ENCODE assay signal across 8 cellular contexts in genomic region chr7:35694784-35695627, GRCh38. TPM values are rescaled to one million over a fixed set of nuclear protein-coding genes. Genes with fewer than 3 reads are reported as not detected.
DNase-seq lines count a peak whose midpoint lies in the region; ATAC-seq and TF ChIP-seq lines count a peak whose summit lies in the region.

A gene with protein sequence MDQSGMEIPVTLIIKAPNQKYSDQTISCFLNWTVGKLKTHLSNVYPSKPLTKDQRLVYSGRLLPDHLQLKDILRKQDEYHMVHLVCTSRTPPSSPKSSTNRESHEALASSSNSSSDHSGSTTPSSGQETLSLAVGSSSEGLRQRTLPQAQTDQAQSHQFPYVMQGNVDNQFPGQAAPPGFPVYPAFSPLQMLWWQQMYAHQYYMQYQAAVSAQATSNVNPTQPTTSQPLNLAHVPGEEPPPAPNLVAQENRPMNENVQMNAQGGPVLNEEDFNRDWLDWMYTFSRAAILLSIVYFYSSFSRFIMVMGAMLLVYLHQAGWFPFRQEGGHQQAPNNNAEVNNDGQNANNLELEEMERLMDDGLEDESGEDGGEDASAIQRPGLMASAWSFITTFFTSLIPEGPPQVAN (minus strand): TSS chr7:35695135. CDS start chr7:35694330, 805 bp downstream.

- peak; percentile 92 to 94 (median 92) for DNase-seq in CD4-positive, CD25-positive, alpha-beta regulatory T cell
- DNase-seq in NCI-H774 (lab: John Stamatoyannopoulos, UW) (peak; percentile 90), left lung (peak; percentile 97 to 99)
- DNase-seq in activated CD4-positive, alpha-beta T cell treated with anti-CD3 and anti-CD28 coated beads, Interleukin-2, amount 50 U/mL, for 4 hours = peak; percentile 87 to 88
- DNase-seq in stimulated activated CD4-positive, alpha-beta T cell treated with anti-CD3 and anti-CD28 coated beads, Interleukin-2, amount 100 ng/mL, for 4 hours (ENCODE audit: low read depth) = peak; percentile 87

- peak within 1 kb of the TSS; percentile 97 to 99 (median 97) for H3K27ac Mint-ChIP-seq in CD4-positive, CD25-positive, alpha-beta regulatory T cell
- H3K27ac Mint-ChIP-seq in dendritic cell treated with granulocyte-macrophage colony-stimulating factor and Interleukin-4, amounts not matched to agents 40 ng/mL and 50 ng/mL, for 4 days = peak within 1 kb of the TSS; percentile 99

- peak within 1 kb of the TSS; percentile 97 to 99 (median 98) for H3K4me3 Mint-ChIP-seq in CD4-positive, CD25-positive, alpha-beta regulatory T cell
- H3K4me3 Mint-ChIP-seq in dendritic cell treated with granulocyte-macrophage colony-stimulating factor and Interleukin-4, amounts not matched to agents 40 ng/mL and 50 ng/mL, for 4 days = peak within 1 kb of the TSS; percentile 98

- H3K27me3 ChIP-seq in CD4-positive, CD25-positive, alpha-beta regulatory T cell (ENCODE audit: control insufficient read depth, insufficient read depth, low read length) = no peaks in the 10 kb centered on the region
- no peaks in the 10 kb centered on the region for H3K27me3 ChIP-seq in left lung

- peaks cover 4% of the 10 kb centered on the region for H3K36me3 Mint-ChIP-seq in CD4-positive, CD25-positive, alpha-beta regulatory T cell
- peaks cover 57% of the 10 kb centered on the region for H3K36me3 Mint-ChIP-seq in dendritic cell treated with granulocyte-macrophage colony-stimulating factor and Interleukin-4, amounts not matched to agents 40 ng/mL and 50 ng/mL, for 4 days (ENCODE audit: low read depth)

- no peaks in the 10 kb centered on the region for H3K36me3 ChIP-seq in CD4-positive, CD25-positive, alpha-beta regulatory T cell (ENCODE audit: control insufficient read depth, insufficient read depth, low read length)
- no peaks in the 10 kb centered on the region for H3K36me3 ChIP-seq in left lung

- H3K9me3 Mint-ChIP-seq in CD4-positive, CD25-positive, alpha-beta regulatory T cell = no peaks in the 10 kb centered on the region
- H3K9me3 Mint-ChIP-seq in dendritic cell treated with granulocyte-macrophage colony-stimulating factor and Interleukin-4, amounts not matched to agents 40 ng/mL and 50 ng/mL, for 4 days = no peaks in the 10 kb centered on the region

- H3K4me1 ChIP-seq in CD4-positive, CD25-positive, alpha-beta regulatory T cell (ENCODE audit: control insufficient read depth, insufficient read depth, low read length, poor library complexity, severe bottlenecking) = peaks cover 46% of the 10 kb centered on the region
- H3K4me1 ChIP-seq in left lung = peaks cover 24 to 65% of the 10 kb centered on the region in 2 donors

- H3K4me1 Mint-ChIP-seq in CD4-positive, CD25-positive, alpha-beta regulatory T cell = peaks cover 30 to 48% (median 39%) of the 10 kb centered on the region in 4 donors
- peaks cover 42% of the 10 kb centered on the region for H3K4me1 Mint-ChIP-seq in dendritic cell treated with granulocyte-macrophage colony-stimulating factor and Interleukin-4, amounts not matched to agents 40 ng/mL and 50 ng/mL, for 4 days (ENCODE audit: low read depth)

- H3K4me3 ChIP-seq in CD4-positive, CD25-positive, alpha-beta regulatory T cell (ENCODE audit: low read depth, low read length) = peak within 1 kb of the TSS; percentile 99
- H3K4me3 ChIP-seq in left lung = peak within 1 kb of the TSS; percentile 85 to 88

- peak within 1 kb of the TSS; percentile 93 for H3K27ac ChIP-seq in CD4-positive, CD25-positive, alpha-beta regulatory T cell (ENCODE audit: insufficient read depth, low read length, poor library complexity, severe bottlenecking)
- H3K27ac ChIP-seq in left lung = peak within 1 kb of the TSS; percentile 97 to 100

- intact Hi-C loops in dendritic cell treated with granulocyte-macrophage colony-stimulating factor and Interleukin-4, amounts not matched to agents 40 ng/mL and 50 ng/mL, for 4 days (cut with micrococcal nuclease) = loop anchor here (1.0 to 5.0 kb wide), 2 partner anchors 37 to 105 kb away; no protein-coding TSS in a partner anchor
- intact Hi-C loops in left lung (cut with DNase I) = no loop called here

- no peaks in the 10 kb centered on the region for H3K27me3 Mint-ChIP-seq in CD4-positive, CD25-positive, alpha-beta regulatory T cell
- H3K27me3 Mint-ChIP-seq in dendritic cell treated with granulocyte-macrophage colony-stimulating factor and Interleukin-4, amounts not matched to agents 40 ng/mL and 50 ng/mL, for 4 days = no peaks in the 10 kb centered on the region

- H3K9me3 ChIP-seq in CD4-positive, CD25-positive, alpha-beta regulatory T cell (ENCODE audit: control insufficient read depth in 2 of 2, low read length in 2 of 2) = no peaks in the 10 kb centered on the region
- no peaks in the 10 kb centered on the region for H3K9me3 ChIP-seq in left lung

- peak; percentile 86 to 88 for ATAC-seq in CD4-positive, CD25-positive, alpha-beta regulatory T cell (ENCODE audit: low read depth in 2 of 2)
- ATAC-seq in GM19438 (IDR thresholded peaks at IDR 0.05; ENCODE audit: low read depth, unreplicated experiment) = peak; percentile 86
- peak; percentile 80 for ATAC-seq in HG03571 (IDR thresholded peaks at IDR 0.05; ENCODE audit: unreplicated experiment)
- ATAC-seq in left lung = peak; percentile 94

- no peak for TF ChIP-seq CTCF in left lung (IDR thresholded peaks at IDR 0.05)

RNA-seq across cellular contexts. Expression of the gene that starts here (rescaled TPM):
- 113 TPM for total RNA-seq in CD4-positive, CD25-positive, alpha-beta regulatory T cell
- polyA plus RNA-seq in CD4-positive, CD25-positive, alpha-beta regulatory T cell = 10 to 100 TPM; 75.2 to 81.3 (median 79.7) TPM
- total RNA-seq in left lung = 10 to 100 TPM; 31.3 to 31.6 TPM

Comparison
In these comparisons a context has a peak if more than half of its experiments do, and no peak if none do; other contexts are left out.
1. Peak in every context shown above with its lines: DNase-seq, ATAC-seq, H3K4me3 ChIP-seq and H3K27ac ChIP-seq.